ENCODE assay signal across 8 cellular contexts in genomic region chr1:218344814-218345672, GRCh38. TPM values are rescaled to one million over a fixed set of nuclear protein-coding genes. Genes with fewer than 3 reads are reported as not detected.
DNase-seq lines count a peak whose midpoint lies in the region; ATAC-seq and TF ChIP-seq lines count a peak whose summit lies in the region.

Gene TGFB2, plus strand, starts transcription at chr1:218345336. Its CDS starts 1,366 bp downstream, at chr1:218346702.

- 2 to 4% methylated on average over 7 to 20 of the region's 22 CpGs for WGBS in gastroesophageal sphincter (ENCODE audit: low coverage in 1 of 2), 2 donors

- H3K4me1 Mint-ChIP-seq in activated CD8-positive, alpha-beta memory T cell treated with anti-CD3 and anti-CD28 coated beads, Interleukin-2, amount 10 ng/mL, durations not matched to agents 7 days and 5 days, result peaks cover 17% of the 10 kb centered on the region
- H3K4me1 Mint-ChIP-seq in HFFc6 (ENCODE audit: low read depth), result peaks cover 34% of the 10 kb centered on the region
- peaks cover 21% of the 10 kb centered on the region for H3K4me1 Mint-ChIP-seq in activated T-helper 1 cell treated with anti-CD3 and anti-CD28 coated beads, Interleukin-12 subunit alpha, Interleukin-12 subunit beta, Interleukin-2, Interleukin-4 antibody, amounts not matched to agents 30 ng/mL and 10 ng/mL and 1 ng/mL, durations not matched to agents 14 hours and 24 hours and 36 hours (ENCODE audit: low read depth)

- no peaks in the 10 kb centered on the region for H3F3A ChIP-seq in neural cell (ENCODE audit: insufficient read depth, low read length, poor library complexity, severe bottlenecking)

- no peaks in the 10 kb centered on the region for H3K36me3 ChIP-seq in gastroesophageal sphincter
- no peaks in the 10 kb centered on the region for H3K36me3 ChIP-seq in neural cell (ENCODE audit: insufficient read depth, low read length)

- no peaks in the 10 kb centered on the region for H3K9me2 ChIP-seq in neural cell (ENCODE audit: insufficient read depth, low read length)

- peak within 1 kb of the TSS; percentile 53 for H2AFZ ChIP-seq in neural cell (ENCODE audit: low read depth, low read length)

- no peaks in the 10 kb centered on the region for H4K20me1 ChIP-seq in neural cell (ENCODE audit: insufficient read depth)

- TF ChIP-seq EP300 in gastroesophageal sphincter (IDR thresholded peaks at IDR 0.05) (no peak), neural cell (conservative IDR thresholded peaks at IDR 0.05; ENCODE audit: poor library complexity, severe bottlenecking) (no peak)

- peak within 1 kb of the TSS; percentile 55 to 77 for H3K4me3 ChIP-seq in gastroesophageal sphincter
- peak within 1 kb of the TSS; percentile 79 for H3K4me3 ChIP-seq in neural cell (ENCODE audit: low read length)

- peaks cover 39% of the 10 kb centered on the region for H3K27me3 Mint-ChIP-seq in activated CD8-positive, alpha-beta memory T cell treated with anti-CD3 and anti-CD28 coated beads, Interleukin-2, amount 10 ng/mL, durations not matched to agents 7 days and 5 days
- H3K27me3 Mint-ChIP-seq in HFFc6 (ENCODE audit: insufficient read depth), result peaks cover 4% of the 10 kb centered on the region
- H3K27me3 Mint-ChIP-seq in activated T-helper 1 cell treated with anti-CD3 and anti-CD28 coated beads, Interleukin-12 subunit alpha, Interleukin-12 subunit beta, Interleukin-2, Interleukin-4 antibody, amounts not matched to agents 30 ng/mL and 10 ng/mL and 1 ng/mL, durations not matched to agents 14 hours and 24 hours and 36 hours (ENCODE audit: insufficient read depth), result peaks cover 57% of the 10 kb centered on the region

- no peaks in the 10 kb centered on the region for H3K9me3 Mint-ChIP-seq in activated CD8-positive, alpha-beta memory T cell treated with anti-CD3 and anti-CD28 coated beads, Interleukin-2, amount 10 ng/mL, durations not matched to agents 7 days and 5 days (ENCODE audit: low read depth)
- H3K9me3 Mint-ChIP-seq in HFFc6, result no peaks in the 10 kb centered on the region
- H3K9me3 Mint-ChIP-seq in activated T-helper 1 cell treated with anti-CD3 and anti-CD28 coated beads, Interleukin-12 subunit alpha, Interleukin-12 subunit beta, Interleukin-2, Interleukin-4 antibody, amounts not matched to agents 30 ng/mL and 10 ng/mL and 1 ng/mL, durations not matched to agents 14 hours and 24 hours and 36 hours, result no peaks in the 10 kb centered on the region

- H3K79me2 ChIP-seq in neural cell (replicated peaks; ENCODE audit: insufficient read depth, low read length), result no peaks in the 10 kb centered on the region

- H3K27me3 ChIP-seq in gastroesophageal sphincter, result no peaks in the 10 kb centered on the region
- peaks cover 27% of the 10 kb centered on the region for H3K27me3 ChIP-seq in neural cell (ENCODE audit: insufficient read depth, low read depth, low read length)

- intact Hi-C loops in activated T-helper 1 cell treated with anti-CD3 and anti-CD28 coated beads, Interleukin-12 subunit alpha, Interleukin-12 subunit beta, Interleukin-2, Interleukin-4 antibody, amounts not matched to agents 30 ng/mL and 10 ng/mL and 1 ng/mL, durations not matched to agents 14 hours and 24 hours and 36 hours (cut with micrococcal nuclease), result loop anchor here (1.0 to 10.0 kb wide), 3 partner anchors 32 to 1320 kb away; no protein-coding TSS in a partner anchor

- peak; percentile 21 for ATAC-seq in activated CD8-positive, alpha-beta memory T cell treated with anti-CD3 and anti-CD28 coated beads, Interleukin-2, amount 10 ng/mL, durations not matched to agents 7 days and 5 days
- peak; percentile 75 for ATAC-seq in gastroesophageal sphincter

- H3K4me1 ChIP-seq in gastroesophageal sphincter, result peaks cover 3 to 38% (median 10%) of the 10 kb centered on the region in 3 donors

- H3K27ac ChIP-seq in gastroesophageal sphincter (peak within 1 kb of the TSS; percentile 19 to 89 (median 84)), neural cell (ENCODE audit: low read length) (peak within 1 kb of the TSS; percentile 18)

- no peak for TF ChIP-seq RAD21 in neural cell (conservative IDR thresholded peaks at IDR 0.05)

- peak within 1 kb of the TSS; percentile 74 for H3K4me2 ChIP-seq in neural cell (ENCODE audit: low read length)

- CTCF ChIA-PET in activated CD8-positive, alpha-beta memory T cell treated with anti-CD3 and anti-CD28 coated beads, Interleukin-2, amount 10 ng/mL, durations not matched to agents 7 days and 5 days (lab: Charles Lee), result interaction anchor here (1.2 kb wide), 1 partner anchor 1072 kb away, joined by 3 read pairs; no protein-coding TSS in a partner anchor

- TF ChIP-seq POLR2A in gastroesophageal sphincter (IDR thresholded peaks at IDR 0.05), result peak; percentile 55 to 69

- no peaks in the 10 kb centered on the region for H3K36me3 Mint-ChIP-seq in activated CD8-positive, alpha-beta memory T cell treated with anti-CD3 and anti-CD28 coated beads, Interleukin-2, amount 10 ng/mL, durations not matched to agents 7 days and 5 days
- no peaks in the 10 kb centered on the region for H3K36me3 Mint-ChIP-seq in HFFc6 (ENCODE audit: low read depth)
- peaks cover 2% of the 10 kb centered on the region for H3K36me3 Mint-ChIP-seq in activated T-helper 1 cell treated with anti-CD3 and anti-CD28 coated beads, Interleukin-12 subunit alpha, Interleukin-12 subunit beta, Interleukin-2, Interleukin-4 antibody, amounts not matched to agents 30 ng/mL and 10 ng/mL and 1 ng/mL, durations not matched to agents 14 hours and 24 hours and 36 hours (ENCODE audit: low read depth)

- no peak within 1 kb of the TSS for H3K4me3 Mint-ChIP-seq in activated CD8-positive, alpha-beta memory T cell treated with anti-CD3 and anti-CD28 coated beads, Interleukin-2, amount 10 ng/mL, durations not matched to agents 7 days and 5 days
- H3K4me3 Mint-ChIP-seq in HFFc6, result no peak within 1 kb of the TSS
- H3K4me3 Mint-ChIP-seq in activated T-helper 1 cell treated with anti-CD3 and anti-CD28 coated beads, Interleukin-12 subunit alpha, Interleukin-12 subunit beta, Interleukin-2, Interleukin-4 antibody, amounts not matched to agents 30 ng/mL and 10 ng/mL and 1 ng/mL, durations not matched to agents 14 hours and 24 hours and 36 hours, result peak within 1 kb of the TSS; percentile 78

- no peak within 1 kb of the TSS for H3K27ac Mint-ChIP-seq in activated CD8-positive, alpha-beta memory T cell treated with anti-CD3 and anti-CD28 coated beads, Interleukin-2, amount 10 ng/mL, durations not matched to agents 7 days and 5 days
- no peak within 1 kb of the TSS; the same call in 1 of the 2 replicates for H3K27ac Mint-ChIP-seq in HFFc6
- no peak within 1 kb of the TSS for H3K27ac Mint-ChIP-seq in activated T-helper 1 cell treated with anti-CD3 and anti-CD28 coated beads, Interleukin-12 subunit alpha, Interleukin-12 subunit beta, Interleukin-2, Interleukin-4 antibody, amounts not matched to agents 30 ng/mL and 10 ng/mL and 1 ng/mL, durations not matched to agents 14 hours and 24 hours and 36 hours

- H3K9me3 ChIP-seq in gastroesophageal sphincter (no peaks in the 10 kb centered on the region), neural cell (ENCODE audit: low read length) (no peaks in the 10 kb centered on the region)

- TF ChIP-seq CTCF in HFFc6 (IDR thresholded peaks at IDR 0.05), result peak; percentile 23; the same call in 1 of the 2 replicates
- no peak for TF ChIP-seq CTCF in gastroesophageal sphincter (IDR thresholded peaks at IDR 0.05)
- TF ChIP-seq CTCF in neural cell (IDR thresholded peaks at IDR 0.05; ENCODE audit: poor library complexity, severe bottlenecking), result no peak

- peak within 1 kb of the TSS; percentile 66 for H3K9ac ChIP-seq in neural cell (ENCODE audit: low read length)

- DNase-seq in activated CD8-positive, alpha-beta memory T cell treated with anti-CD3 and anti-CD28 coated beads, Interleukin-2, amount 10 ng/mL, durations not matched to agents 7 days and 5 days, result no peak
- DNase-seq in activated CD8-positive, alpha-beta memory T cell treated with anti-CD3 and anti-CD28 coated beads, Interleukin-2, amount 50 U/mL, for 48 hours, result no peak
- DNase-seq in HFFc6 (peak; percentile 53), MV-4-11 (lab: John Stamatoyannopoulos, UW) (peak; percentile 55), GM19238 (ENCODE audit: insufficient read length, low spot score) (no peak)
- no peak for DNase-seq in activated T-helper 1 cell treated with anti-CD3 and anti-CD28 coated beads, Interleukin-12 subunit alpha, Interleukin-12 subunit beta, Interleukin-2, Interleukin-4 antibody, amounts not matched to agents 30 ng/mL and 10 ng/mL and 1 ng/mL, durations not matched to agents 14 hours and 24 hours and 36 hours (ENCODE audit: low spot score)

RNA-seq across cellular contexts. Expression of gene TGFB2, which starts in this region (rescaled TPM):
- not detected for total RNA-seq in activated CD8-positive, alpha-beta memory T cell treated with anti-CD3 and anti-CD28 coated beads, Interleukin-2, amount 10 ng/mL, durations not matched to agents 7 days and 5 days
- total RNA-seq in HFFc6 (2021; fragmentation: NEBNext Ultra II Directional; extraction: Animal tissue kit (Norgen Biotek cat#: 25700)), result 10 to 100 TPM in 1 of 6 experiments, 1 to 10 TPM in 5; 2.0 to 11.8 (median 2.5) TPM
- 0.07 TPM in 1 of 2 replicates, not detected in the other for total RNA-seq in activated T-helper 1 cell treated with anti-CD3 and anti-CD28 coated beads, Interleukin-12 subunit alpha, Interleukin-12 subunit beta, Interleukin-2, Interleukin-4 antibody, amounts not matched to agents 30 ng/mL and 10 ng/mL and 1 ng/mL, durations not matched to agents 14 hours and 24 hours and 36 hours
- 1 to 10 TPM; 3.3 to 9.4 (median 6.8) TPM for total RNA-seq in gastroesophageal sphincter
- polyA plus RNA-seq in neural cell, result 0.10 and 0.16 TPM in 2 replicates
- 0.24 and 2.1 TPM in 2 replicates for polyA minus RNA-seq in neural cell

Comparison
In these comparisons a context has a peak if more than half of its experiments do, and no peak if none do; other contexts are left out.
1. Peak in ATAC-seq in activated CD8-positive, alpha-beta memory T cell treated with anti-CD3 and anti-CD28 coated beads, Interleukin-2, amount 10 ng/mL, durations not matched to agents 7 days and 5 days; RNA of the gene not detected or under 1 TPM.
2. DNase-seq: peak in HFFc6 (single experiment) and MV-4-11 (single experiment); none in activated CD8-positive, alpha-beta memory T cell treated with anti-CD3 and anti-CD28 coated beads, Interleukin-2, amount 10 ng/mL, durations not matched to agents 7 days and 5 days (single experiment), activated CD8-positive, alpha-beta memory T cell treated with anti-CD3 and anti-CD28 coated beads, Interleukin-2, amount 50 U/mL, for 48 hours (single experiment), activated T-helper 1 cell treated with anti-CD3 and anti-CD28 coated beads, Interleukin-12 subunit alpha, Interleukin-12 subunit beta, Interleukin-2, Interleukin-4 antibody, amounts not matched to agents 30 ng/mL and 10 ng/mL and 1 ng/mL, durations not matched to agents 14 hours and 24 hours and 36 hours (single experiment) and GM19238 (single experiment).